27 cellular contexts compared by ENCODE assay signal in genomic region chr13:64272681-64273080, GRCh38.
DNase-seq lines count a peak whose midpoint lies in the region; ATAC-seq and TF ChIP-seq lines count a peak whose summit lies in the region.
"Had no signal": no experiment of that assay in that cellular context is flagged by ENCODE, and none has a peak within 500 bp of the region (broad histone marks: within the 10 kb centered on the region; RNA-seq: fewer than 3 reads in every experiment).

No MANE protein-coding gene starts in this region.

- no peak overlapping the region for H4K12ac ChIP-seq in trophoblast cell (ENCODE audit: low read depth, low read length)

- no CpG with 5 or more reads among the region's 1 CpG for WGBS in trophoblast cell (ENCODE audit: extremely low coverage, insufficient coverage, insufficient read length)

- H3K79me1 ChIP-seq in trophoblast cell (ENCODE audit: low read length) = no peaks in the 10 kb centered on the region

- H3K27me3 ChIP-seq in trophoblast cell (ENCODE audit: insufficient read depth, low read length) (no peaks in the 10 kb centered on the region), uterus (no peaks in the 10 kb centered on the region)
- H3K27me3 ChIP-seq: BLaER1 treated with 17β-estradiol and CSF1 and Interleukin-3, amounts not matched to agents 10 nM and 100 nM had no signal

- H3K9me3 Mint-ChIP-seq in HFFc6 = peaks cover 3% of the 10 kb centered on the region; the same call in 1 of the 2 replicates
- peaks cover 11% of the 10 kb centered on the region for H3K9me3 Mint-ChIP-seq in natural killer cell treated with Interleukin-12 subunit alpha and Interleukin-12 subunit beta and Interleukin-15 and Interleukin-18, amount 100 ng/mL, for 72 hours

- peaks cover 2% of the 10 kb centered on the region in 2 experiments for H3K4me1 ChIP-seq in trophoblast cell (ENCODE audit: control insufficient read depth in 1 of 2, insufficient read depth in 2 of 2, low read length in 2 of 2)
- H3K4me1 ChIP-seq in uterus = no peaks in the 10 kb centered on the region

- H3K79me2 ChIP-seq in trophoblast cell (ENCODE audit: control insufficient read depth, insufficient read depth, low read length, poor library complexity) = no peaks in the 10 kb centered on the region

- H3K27ac ChIP-seq in trophoblast cell (ENCODE audit: low read depth, low read length) (no peak overlapping the region), uterus (no peak overlapping the region)
- H3K27ac ChIP-seq: BLaER1 treated with 17β-estradiol and CSF1 and Interleukin-3, amounts not matched to agents 10 nM and 100 nM; PC-9 had no signal

- H2AK5ac ChIP-seq in trophoblast cell (ENCODE audit: low read length) = no peak overlapping the region

- no peak overlapping the region for H3K4ac ChIP-seq in trophoblast cell (ENCODE audit: low read depth, low read length)

- H3K18ac ChIP-seq in trophoblast cell (ENCODE audit: low read length) = no peak overlapping the region

- H3K27me3 Mint-ChIP-seq in HFFc6 (ENCODE audit: insufficient read depth) = no peaks in the 10 kb centered on the region
- H3K27me3 Mint-ChIP-seq in natural killer cell treated with Interleukin-12 subunit alpha and Interleukin-12 subunit beta and Interleukin-15 and Interleukin-18, amount 100 ng/mL, for 72 hours = no peaks in the 10 kb centered on the region
- H3K27me3 Mint-ChIP-seq: CD4-positive, alpha-beta T cell; IgD-negative memory B cell had no signal

- H3K14ac ChIP-seq in trophoblast cell (ENCODE audit: low read length) = no peak overlapping the region

- no peak for TF ChIP-seq POLR2A in uterus (IDR thresholded peaks at IDR 0.05)

- ATAC-seq in natural killer cell treated with Interleukin-12 subunit alpha and Interleukin-12 subunit beta and Interleukin-15 and Interleukin-18, amount 100 ng/mL, for 72 hours = no peak
- ATAC-seq: GM12878, GM23338 had no signal

- H4K8ac ChIP-seq in trophoblast cell (ENCODE audit: low read depth, low read length) = no peak overlapping the region

- peaks cover 20% of the 10 kb centered on the region for H3K4me1 Mint-ChIP-seq in HFFc6 (ENCODE audit: low read depth)
- no peaks in the 10 kb centered on the region for H3K4me1 Mint-ChIP-seq in natural killer cell treated with Interleukin-12 subunit alpha and Interleukin-12 subunit beta and Interleukin-15 and Interleukin-18, amount 100 ng/mL, for 72 hours (ENCODE audit: low read depth in 2 of 2)
- H3K4me1 Mint-ChIP-seq: GM23338, H9, IgD-negative memory B cell had no signal

- H3K4me2 ChIP-seq in trophoblast cell (ENCODE audit: low read length) = no peak overlapping the region
- H3K4me2 ChIP-seq: BLaER1 treated with 17β-estradiol and CSF1 and Interleukin-3, amounts not matched to agents 10 nM and 100 nM; GM23338; PC-9 had no signal

- H2BK12ac ChIP-seq in trophoblast cell (ENCODE audit: low read length) = no peak overlapping the region

- H3K36me3 Mint-ChIP-seq in HFFc6 (ENCODE audit: low read depth) = 0 out of 2 replicates have a peak, but pooled peaks cover 4% of the 10 kb centered on the region
- H3K36me3 Mint-ChIP-seq in natural killer cell treated with Interleukin-12 subunit alpha and Interleukin-12 subunit beta and Interleukin-15 and Interleukin-18, amount 100 ng/mL, for 72 hours = no peaks in the 10 kb centered on the region
- H3K36me3 Mint-ChIP-seq: IgD-negative memory B cell had no signal

- peak overlapping the region; percentile 21; the same call in 1 of the 2 replicates for H3K27ac Mint-ChIP-seq in HFFc6
- no peak overlapping the region for H3K27ac Mint-ChIP-seq in natural killer cell treated with Interleukin-12 subunit alpha and Interleukin-12 subunit beta and Interleukin-15 and Interleukin-18, amount 100 ng/mL, for 72 hours
- H3K27ac Mint-ChIP-seq: CD4-positive, alpha-beta T cell; GM23338; H9; IgD-negative memory B cell had no signal

- no peaks in the 10 kb centered on the region for H3K9me3 ChIP-seq in trophoblast cell (ENCODE audit: insufficient read depth, low read depth, low read length)
- H3K9me3 ChIP-seq in uterus = no peaks in the 10 kb centered on the region

- peak overlapping the region; percentile 38 for H2BK120ac ChIP-seq in trophoblast cell (ENCODE audit: insufficient read depth, low read length, poor library complexity)

- DNase-seq in HFFc6 (peak; percentile 18), RPMI7951 (ENCODE audit: low read depth) (peak; percentile 17), astrocyte of the spinal cord (ENCODE audit: low read depth, low spot score) (peak; percentile 15), trophoblast cell (no peak), uterus (no peak)
- DNase-seq in central memory CD4-positive, alpha-beta T cell = no peak
- no peak for DNase-seq in activated CD4-positive, alpha-beta T cell treated with anti-CD3 and anti-CD28 coated beads, Interleukin-2, amount 50 U/mL, for 48 hours
- DNase-seq in natural killer cell treated with Interleukin-12 subunit alpha and Interleukin-12 subunit beta and Interleukin-15 and Interleukin-18, amount 100 ng/mL, for 72 hours (ENCODE audit: low spot score) = no peak
- DNase-seq: AML-193; CD4-positive, alpha-beta T cell; DMS53; H9; MV-4-11; NCI-H1105; NCI-H1436 treated with DMSO at 0.1 percent for 48 hours; NCI-H187 treated with DMSO at 0.1 percent for 48 hours; NCI-H2171 treated with DMSO at 0.1 percent for 48 hours; NCI-H345; NCI-H510A treated with DMSO at 0.1 percent for 48 hours; NCI-H748 treated with DMSO at 0.1 percent for 48 hours; PC-9; RPMI8226; SHP77 had no signal

- no peak overlapping the region for H4K91ac ChIP-seq in trophoblast cell (ENCODE audit: low read depth, low read length)

- intact Hi-C loops in uterus (cut with DNase I; ENCODE audit: low total_unique reads) = no loop called here

- H2BK5ac ChIP-seq in trophoblast cell (ENCODE audit: low read depth, low read length, poor library complexity) = no peak overlapping the region

- H3K4me3 ChIP-seq in astrocyte of the spinal cord (ENCODE audit: low read depth, low read length) (no peak overlapping the region), trophoblast cell (ENCODE audit: low read depth, low read length) (no peak overlapping the region), uterus (no peak overlapping the region)
- H3K4me3 ChIP-seq: BLaER1 treated with 17β-estradiol and CSF1 and Interleukin-3, amounts not matched to agents 10 nM and 100 nM; GM12878; GM23338; PC-9 had no signal

- no peak overlapping the region for H3K9ac ChIP-seq in trophoblast cell (ENCODE audit: low read length)
- H3K9ac ChIP-seq: BLaER1 treated with 17β-estradiol and CSF1 and Interleukin-3, amounts not matched to agents 10 nM and 100 nM had no signal

- in situ Hi-C loops in astrocyte of the spinal cord (cut with HindIII; ENCODE audit: low sequenced_read_pairs) = no loop called here

- no peak overlapping the region for H3K23ac ChIP-seq in trophoblast cell (ENCODE audit: low read length)

- no peak overlapping the region for H3K4me3 Mint-ChIP-seq in HFFc6
- no peak overlapping the region for H3K4me3 Mint-ChIP-seq in natural killer cell treated with Interleukin-12 subunit alpha and Interleukin-12 subunit beta and Interleukin-15 and Interleukin-18, amount 100 ng/mL, for 72 hours
- H3K4me3 Mint-ChIP-seq: CD4-positive, alpha-beta T cell; GM23338; H9; IgD-negative memory B cell had no signal

- H3K36me3 ChIP-seq in trophoblast cell (ENCODE audit: control insufficient read depth in 1 of 2, insufficient read depth in 2 of 2, low read length in 2 of 2) (no peaks in the 10 kb centered on the region), uterus (peaks cover 0 to under 1% of the 10 kb centered on the region in 2 donors)
- H3K36me3 ChIP-seq: BLaER1 treated with 17β-estradiol and CSF1 and Interleukin-3, amounts not matched to agents 10 nM and 100 nM had no signal

- no peak for TF ChIP-seq CTCF in HFFc6 (IDR thresholded peaks at IDR 0.05)
- no peak for TF ChIP-seq CTCF in astrocyte of the spinal cord (IDR thresholded peaks at IDR 0.05; ENCODE audit: low read depth, low read length)
- TF ChIP-seq CTCF in uterus (IDR thresholded peaks at IDR 0.05) = no peak

- no peak overlapping the region for H2AFZ ChIP-seq in trophoblast cell (ENCODE audit: insufficient read depth, low read length, poor library complexity)
- H2AFZ ChIP-seq: GM23338, PC-9 had no signal

Comparison
In these comparisons a context has a peak if more than half of its experiments do, and no peak if none do; other contexts are left out.
1. DNase-seq: peak in HFFc6 (single experiment), RPMI7951 (single experiment) and astrocyte of the spinal cord (single experiment); none in trophoblast cell (0 of 2), uterus (0 of 2), central memory CD4-positive, alpha-beta T cell (single experiment), activated CD4-positive, alpha-beta T cell treated with anti-CD3 and anti-CD28 coated beads, Interleukin-2, amount 50 U/mL, for 48 hours (0 of 2) and natural killer cell treated with Interleukin-12 subunit alpha and Interleukin-12 subunit beta and Interleukin-15 and Interleukin-18, amount 100 ng/mL, for 72 hours (single experiment).